In genomic region chr17:46192484-46193245, GRCh38 we compare ENCODE assay signal across 1 cellular context.
A peak's percentile ranks its signal among the peaks of the same experiment; 100 is the strongest.
TF ChIP-seq lines count a peak whose summit lies in the region.

No MANE protein-coding gene starts in this region.

TF ChIP-seq in K562, 482 proteins besides CTCF, POLR2A, EP300 and RAD21 (continued from another document and continues in another):
- TF ChIP-seq AFF1 (IDR thresholded peaks at IDR 0.05; ENCODE audit: low read depth in 1 of 2, partially characterized antibody in 2 of 2) (peak in 1 of 2 experiments; percentile 75), CHD2 (IDR thresholded peaks at IDR 0.05; ENCODE audit: low read depth, low read length) (no peak), ZNF197 (CRISPR knock-in tag; IDR thresholded peaks at IDR 0.05; ENCODE audit: low read depth) (no peak), EZH2 (IDR thresholded peaks at IDR 0.05; ENCODE audit: borderline replicate concordance, low read depth, low read length) (no peak), SNAPC5 (CRISPR knock-in tag; IDR thresholded peaks at IDR 0.05) (no peak), ZKSCAN3 (CRISPR knock-in tag; IDR thresholded peaks at IDR 0.05) (no peak), TFE3 (CRISPR knock-in tag; IDR thresholded peaks at IDR 0.05) (peak; percentile 69), GATAD2B (IDR thresholded peaks at IDR 0.05; ENCODE audit: borderline replicate concordance) (peak; percentile 59; the same call in 1 of the 2 replicates), TGIF2 (CRISPR knock-in tag; IDR thresholded peaks at IDR 0.05) (0 out of 2 replicates have a peak, but pooled peaks have one; percentile 57), ZSCAN29 (IDR thresholded peaks at IDR 0.05) (no peak), CREB5 (CRISPR knock-in tag; IDR thresholded peaks at IDR 0.05) (no peak), ZNF764 (CRISPR knock-in tag; IDR thresholded peaks at IDR 0.05; ENCODE audit: low read depth) (no peak), FOXM1 (IDR thresholded peaks at IDR 0.05; ENCODE audit: low read depth) (0 out of 2 replicates have a peak, but pooled peaks have one; percentile 41), FOXM1 (CRISPR knock-in tag; IDR thresholded peaks at IDR 0.05; ENCODE audit: low read depth) (no peak), FOXJ3 (CRISPR knock-in tag; IDR thresholded peaks at IDR 0.05) (no peak), SRSF9 (IDR thresholded peaks at IDR 0.05; ENCODE audit: borderline replicate concordance, low read depth, low read length) (no peak), ZNF77 (CRISPR knock-in tag; IDR thresholded peaks at IDR 0.05) (no peak), PML (IDR thresholded peaks at IDR 0.05; ENCODE audit: low read length) (no peak), ZNF239 (CRISPR knock-in tag; IDR thresholded peaks at IDR 0.05) (no peak), SMARCA5 (IDR thresholded peaks at IDR 0.05) (no peak), CSDE1 (IDR thresholded peaks at IDR 0.05) (no peak), ZNF507 (tag; conservative IDR thresholded peaks at IDR 0.05) (no peak), FOXO4 (CRISPR knock-in tag; IDR thresholded peaks at IDR 0.05) (no peak), ZNF551 (CRISPR knock-in tag; IDR thresholded peaks at IDR 0.05) (no peak), TAF1 (IDR thresholded peaks at IDR 0.05; ENCODE audit: control insufficient read depth, extremely low read depth, insufficient read depth, low read length, severe bottlenecking) (peak; percentile 73), ZNF707 (CRISPR knock-in tag; conservative IDR thresholded peaks at IDR 0.05) (no peak), ZNF408 (CRISPR knock-in tag; IDR thresholded peaks at IDR 0.05; ENCODE audit: low read depth) (no peak), FOXA3 (CRISPR knock-in tag; conservative IDR thresholded peaks at IDR 0.05 in 1 of 2, IDR thresholded peaks at IDR 0.05 in 1 of 2) (no peak), BRF2 (IDR thresholded peaks at IDR 0.05; ENCODE audit: borderline replicate concordance, insufficient read depth, insufficient read length) (peak; percentile 33), CREB3 (tag; conservative IDR thresholded peaks at IDR 0.05; ENCODE audit: low read depth) (no peak), RFX1 (IDR thresholded peaks at IDR 0.05) (no peak), SIX5 (IDR thresholded peaks at IDR 0.05; ENCODE audit: borderline replicate concordance in 1 of 2, insufficient read depth in 1 of 2, low read depth in 1 of 2, low read length in 2 of 2) (no peak), GTF3C2 (IDR thresholded peaks at IDR 0.05; ENCODE audit: borderline replicate concordance, extremely low read depth, insufficient read length) (no peak), RAD51 (IDR thresholded peaks at IDR 0.05; ENCODE audit: borderline replicate concordance, low read depth) (peak; percentile 80), CEBPB (tag; IDR thresholded peaks at IDR 0.05) (no peak), ERF (CRISPR knock-in tag; IDR thresholded peaks at IDR 0.05) (peak; percentile 81; the same call in 1 of the 2 replicates), HDGF (IDR thresholded peaks at IDR 0.05) (no peak), POLR2AphosphoS2 (IDR thresholded peaks at IDR 0.05; ENCODE audit: low read length) (no peak), E2F3 (CRISPR knock-in tag; IDR thresholded peaks at IDR 0.05) (no peak), CGGBP1 (CRISPR knock-in tag; IDR thresholded peaks at IDR 0.05) (peak; percentile 41; the same call in 1 of the 2 replicates), E2F1 (CRISPR knock-in tag; IDR thresholded peaks at IDR 0.05) (peak; percentile 15; the same call in 1 of the 2 replicates), ZBTB11 (CRISPR knock-in tag; IDR thresholded peaks at IDR 0.05) (no peak), ETV6 (IDR thresholded peaks at IDR 0.05; ENCODE audit: borderline replicate concordance in 1 of 2, low read depth in 2 of 2, low read length in 1 of 2) (no peak), ETV6 (CRISPR knock-in tag; IDR thresholded peaks at IDR 0.05; ENCODE audit: borderline replicate concordance) (no peak), ADNP (tag; IDR thresholded peaks at IDR 0.05) (no peak), ZNF444 (CRISPR knock-in tag; IDR thresholded peaks at IDR 0.05) (no peak), RBM39 (optimal IDR thresholded peaks at IDR 0.05; ENCODE audit: low read depth, low read length) (no peak), NUFIP1 (IDR thresholded peaks at IDR 0.05; ENCODE audit: partially characterized antibody) (no peak)
